In genomic region chr15:42035362-42035761, GRCh38 we compare ENCODE assay signal across 9 cellular contexts. TPM values are rescaled to one million over a fixed set of nuclear protein-coding genes. Genes with fewer than 3 reads are reported as not detected.
DNase-seq lines count a peak whose midpoint lies in the region; ATAC-seq and TF ChIP-seq lines count a peak whose summit lies in the region.
"Had no signal": no experiment of that assay in that cellular context is flagged by ENCODE, and none has a peak within 500 bp of the region (broad histone marks: within the 10 kb centered on the region; RNA-seq: fewer than 3 reads in every experiment).

No MANE protein-coding gene starts in this region.

- no peaks in the 10 kb centered on the region for H3K4me1 Mint-ChIP-seq in type B pancreatic cell (ENCODE audit: unreplicated experiment)

- H3K27ac Mint-ChIP-seq in activated naive CD4-positive, alpha-beta T cell treated with anti-CD3 and anti-CD28 coated beads, Interleukin-2, amount 50 U/mL, for 72 hours: peak overlapping the region; percentile 15 to 66
- H3K27ac Mint-ChIP-seq in type B pancreatic cell: no peak overlapping the region

- ATAC-seq in activated naive CD4-positive, alpha-beta T cell treated with anti-CD3 and anti-CD28 coated beads, Interleukin-2, amount 50 U/mL, for 72 hours: peak; percentile 22 to 87
- peak; percentile 60 for ATAC-seq in HG03280 (IDR thresholded peaks at IDR 0.05; ENCODE audit: unreplicated experiment)

- TF ChIP-seq CTCF in type B pancreatic cell (conservative IDR thresholded peaks at IDR 0.05): no peak

- H3K36me3 Mint-ChIP-seq in activated naive CD4-positive, alpha-beta T cell treated with anti-CD3 and anti-CD28 coated beads, Interleukin-2, amount 50 U/mL, for 72 hours: peaks cover 0 to 10% of the 10 kb centered on the region in 2 donors
- H3K36me3 Mint-ChIP-seq in type B pancreatic cell: no peaks in the 10 kb centered on the region

- peaks cover 12% of the 10 kb centered on the region for H3K27me3 Mint-ChIP-seq in type B pancreatic cell

- no peak overlapping the region for H3K4me3 Mint-ChIP-seq in type B pancreatic cell

- no peaks in the 10 kb centered on the region for H3K9me3 Mint-ChIP-seq in activated naive CD4-positive, alpha-beta T cell treated with anti-CD3 and anti-CD28 coated beads, Interleukin-2, amount 50 U/mL, for 72 hours
- no peaks in the 10 kb centered on the region for H3K9me3 Mint-ChIP-seq in type B pancreatic cell

- DNase-seq in activated naive CD4-positive, alpha-beta T cell treated with anti-CD3 and anti-CD28 coated beads, Interleukin-2, amount 50 U/mL, for 72 hours (ENCODE audit: low spot score in 2 of 2): no peak
- no peak for DNase-seq in activated naive CD4-positive, alpha-beta T cell treated with anti-CD3 and anti-CD28 coated beads, Interleukin-2, amount 50 U/mL, for 16 hours
- DNase-seq in amniotic epithelial cell (ENCODE audit: low read depth): peak; percentile 15
- DNase-seq in type B pancreatic cell (ENCODE audit: extremely low spot score, unreplicated experiment): peak; percentile 49
- DNase-seq in HT-29 (ENCODE audit: low spot score): no peak
- no peak for DNase-seq in A172 (ENCODE audit: low spot score)
- DNase-seq in NCI-H345 (lab: John Stamatoyannopoulos, UW): no peak

RNA-seq across cellular contexts. Expression of gene PLA2G4E, which starts 14.5 kb away (rescaled TPM):
- not detected for total RNA-seq in activated naive CD4-positive, alpha-beta T cell treated with anti-CD3 and anti-CD28 coated beads, Interleukin-2, amount 50 U/mL, for 72 hours
- 0.12 TPM in 1 of 2 replicates, not detected in the other for total RNA-seq in type B pancreatic cell (ENCODE audit: low replicate concordance)
- not detected in 2 replicates for total RNA-seq in HT-29 (2014; rRNA removed; shearing (Covaris generic))
- not detected in 2 replicates for total RNA-seq in A172 (2014; rRNA removed; shearing (Covaris generic))
- total RNA-seq: mononuclear cell had no signal

RNA-seq across cellular contexts. Expression of gene PLA2G4D, which starts 59.0 kb away (rescaled TPM):
- total RNA-seq in activated naive CD4-positive, alpha-beta T cell treated with anti-CD3 and anti-CD28 coated beads, Interleukin-2, amount 50 U/mL, for 72 hours: not detected
- total RNA-seq in type B pancreatic cell (ENCODE audit: low replicate concordance): not detected in 2 replicates
- 0.03 TPM in 1 of 2 replicates, not detected in the other for total RNA-seq in HT-29 (2014; rRNA removed; shearing (Covaris generic))
- total RNA-seq in A172 (2014; rRNA removed; shearing (Covaris generic)): not detected in 2 replicates
- total RNA-seq: mononuclear cell had no signal

Comparison
In these comparisons a context has a peak if more than half of its experiments do, and no peak if none do; other contexts are left out.
1. DNase-seq: peak in amniotic epithelial cell (single experiment) and type B pancreatic cell (single experiment); none in activated naive CD4-positive, alpha-beta T cell treated with anti-CD3 and anti-CD28 coated beads, Interleukin-2, amount 50 U/mL, for 72 hours (0 of 2), activated naive CD4-positive, alpha-beta T cell treated with anti-CD3 and anti-CD28 coated beads, Interleukin-2, amount 50 U/mL, for 16 hours (single experiment), HT-29 (single experiment), A172 (single experiment) and NCI-H345 (single experiment).